In the genomic region with DNA sequence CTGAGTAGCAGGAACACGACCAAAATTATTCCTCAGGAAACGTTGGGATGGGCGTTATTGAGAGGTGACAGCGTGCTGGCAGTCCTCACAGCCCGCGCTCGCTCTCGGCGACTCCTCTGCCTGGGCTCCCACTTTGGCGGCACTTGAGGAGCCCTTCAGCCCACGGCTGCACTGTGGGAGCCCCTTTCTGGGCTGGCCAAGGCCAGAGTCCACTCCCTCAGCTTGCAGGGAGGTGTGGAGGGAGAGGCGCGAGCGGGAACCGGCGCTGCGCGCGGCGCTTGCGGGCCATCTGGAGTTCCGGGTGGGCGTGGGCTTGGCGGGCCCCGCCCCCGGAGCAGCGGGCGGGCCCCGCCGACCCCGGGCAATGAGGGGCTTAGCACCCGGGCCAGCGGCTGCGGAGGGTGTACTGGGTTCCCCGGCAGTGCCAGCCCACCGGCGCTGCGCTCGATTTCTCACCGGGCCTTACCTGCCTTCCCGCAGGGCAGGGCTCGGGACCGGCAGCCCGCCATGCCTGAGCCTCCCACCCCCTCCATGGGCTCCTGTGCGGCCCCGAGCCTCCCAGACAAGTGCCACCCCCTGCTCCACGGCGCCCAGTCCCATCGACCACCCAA, we compare ENCODE assay signal across 6 cellular contexts. TPM values are rescaled to one million over a fixed set of nuclear protein-coding genes. Genes with fewer than 3 reads are reported as not detected.
"Had no signal": no experiment of that assay in that cellular context is flagged by ENCODE, and none has a peak within 500 bp of the region (broad histone marks: within the 10 kb centered on the region; RNA-seq: fewer than 3 reads in every experiment).

No MANE protein-coding gene starts in this region.

RNA-seq across cellular contexts. Expression of gene SUCNR1, which starts 54.6 kb away (rescaled TPM):
- total RNA-seq: activated CD4-positive, alpha-beta T cell treated with anti-CD3 and anti-CD28 coated beads for 36 hours; activated CD4-positive, alpha-beta T cell treated with anti-CD3 and anti-CD28 coated beads, Interleukin-2, amount 10 ng/mL, durations not matched to agents 7 days and 5 days; activated CD8-positive, alpha-beta T cell treated with anti-CD3 and anti-CD28 coated beads, Interleukin-2, amount 10 ng/mL, durations not matched to agents 7 days and 5 days; activated T-helper 2 cell treated with anti-CD3 and anti-CD28 coated beads, Interferon-gamma antibody, Interleukin-2, Interleukin-4, amounts not matched to agents 10 μg/mL and 5 μg/mL and 100 μg/mL, durations not matched to agents 14 hours and 24 hours and 36 hours; T-cell; WTC11 had no signal
